ENCODE assay signal across 9 cellular contexts in the genomic region with DNA sequence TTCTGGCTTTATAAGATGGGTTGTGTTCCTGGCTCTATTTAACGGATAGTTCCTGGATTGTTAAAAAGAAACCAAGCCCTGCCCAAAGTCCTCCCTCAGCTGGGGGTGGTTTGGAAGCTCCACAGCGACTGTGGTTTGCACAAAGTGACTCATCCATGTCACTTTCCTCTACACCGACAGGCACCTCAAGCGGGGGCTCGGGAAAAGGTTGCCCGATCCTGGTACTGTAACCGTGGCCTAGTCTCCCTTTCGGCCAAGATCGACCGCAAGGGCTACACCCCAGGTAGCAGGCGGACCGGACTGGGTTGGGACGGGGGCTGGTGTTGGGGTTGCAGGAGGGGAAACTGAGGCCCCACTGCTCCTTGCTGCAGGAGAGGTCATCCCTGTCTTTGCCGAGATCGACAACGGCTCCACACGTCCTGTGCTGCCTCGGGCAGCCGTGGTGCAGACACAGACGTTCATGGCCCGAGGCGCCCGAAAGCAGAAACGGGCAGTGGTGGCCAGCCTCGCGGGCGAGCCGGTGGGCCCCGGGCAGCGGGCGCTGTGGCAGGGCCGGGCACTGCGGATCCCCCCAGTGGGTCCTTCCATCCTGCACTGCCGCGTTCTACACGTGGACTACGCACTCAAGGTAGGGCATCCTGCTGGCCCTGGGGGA. TPM values are rescaled to one million over a fixed set of nuclear protein-coding genes. Genes with fewer than 3 reads are reported as not detected.
A peak's percentile ranks its signal among the peaks of the same experiment; 100 is the strongest.
DNase-seq lines count a peak whose midpoint lies in the region; ATAC-seq and TF ChIP-seq lines count a peak whose summit lies in the region.
"Had no signal": no experiment of that assay in that cellular context is flagged by ENCODE, and none has a peak within 500 bp of the region (broad histone marks: within the 10 kb centered on the region; RNA-seq: fewer than 3 reads in every experiment).

No MANE protein-coding gene starts in this region.

- peaks cover 43% of the 10 kb centered on the region for H3K4me1 Mint-ChIP-seq in activated CD4-positive, alpha-beta T cell treated with anti-CD3 and anti-CD28 coated beads for 36 hours

- no peak for TF ChIP-seq EP300 in gastroesophageal sphincter (IDR thresholded peaks at IDR 0.05)

- TF ChIP-seq POLR2A in gastroesophageal sphincter (IDR thresholded peaks at IDR 0.05), result no peak

- peak overlapping the region; percentile 77 for H3K27ac Mint-ChIP-seq in activated CD4-positive, alpha-beta T cell treated with anti-CD3 and anti-CD28 coated beads for 36 hours

- no peak for TF ChIP-seq CTCF in gastroesophageal sphincter (IDR thresholded peaks at IDR 0.05)

- ATAC-seq in activated CD4-positive, alpha-beta T cell treated with anti-CD3 and anti-CD28 coated beads for 36 hours, result no peak
- ATAC-seq in gastroesophageal sphincter, result no peak
- no peak for ATAC-seq in HG02885 (IDR thresholded peaks at IDR 0.05; ENCODE audit: poor library complexity, unreplicated experiment)

- H3K27me3 Mint-ChIP-seq in activated CD4-positive, alpha-beta T cell treated with anti-CD3 and anti-CD28 coated beads for 36 hours, result no peaks in the 10 kb centered on the region

- H3K27ac ChIP-seq in gastroesophageal sphincter, result peak overlapping the region in 3 of 4 donors; percentile 71 to 94 (median 89)
- no peak overlapping the region for H3K27ac ChIP-seq in subcutaneous abdominal adipose tissue (ENCODE audit: low read depth, low read length)

- intact Hi-C loops in activated CD4-positive, alpha-beta T cell treated with anti-CD3 and anti-CD28 coated beads for 36 hours (cut with DNase I, micrococcal nuclease), result loop anchor here in 1 of 2 experiments (5.0 to 10.0 kb wide), 2 partner anchors 145 to 243 kb away; a partner anchor contains a TSS

- CTCF ChIA-PET in activated CD4-positive, alpha-beta T cell treated with anti-CD3 and anti-CD28 coated beads for 36 hours (lab: Charles Lee), result interaction anchor here (0.6 to 6.0 kb wide), 4 partner anchors 12 to 49 kb away, joined by 3 to 71 read pairs (median 10); no protein-coding TSS in a partner anchor

- peaks cover 43% of the 10 kb centered on the region for H3K36me3 Mint-ChIP-seq in activated CD4-positive, alpha-beta T cell treated with anti-CD3 and anti-CD28 coated beads for 36 hours (ENCODE audit: low read depth)

- peak overlapping the region in 2 of 5 donors; percentile 58 to 68 for H3K9ac ChIP-seq in subcutaneous abdominal adipose tissue (ENCODE audit: low read length in 5 of 5)

- H3K4me3 ChIP-seq in gastroesophageal sphincter (peak overlapping the region; percentile 63 to 70), subcutaneous abdominal adipose tissue (ENCODE audit: low read depth in 1 of 5, low read length in 5 of 5) (peak overlapping the region; percentile 58 to 81 (median 70))

- peak overlapping the region; percentile 58 for H3K4me3 Mint-ChIP-seq in activated CD4-positive, alpha-beta T cell treated with anti-CD3 and anti-CD28 coated beads for 36 hours

- H3K4me1 ChIP-seq in gastroesophageal sphincter, result peaks cover 0 to 66% (median 3%) of the 10 kb centered on the region in 3 donors
- peaks cover 2 to 52% (median 43%) of the 10 kb centered on the region in 5 donors for H3K4me1 ChIP-seq in subcutaneous abdominal adipose tissue (ENCODE audit: control insufficient read depth in 5 of 5, insufficient read depth in 5 of 5, low read length in 5 of 5)

- WGBS in gastroesophageal sphincter (ENCODE audit: low coverage in 1 of 2), 2 donors, result 80% methylated on average over 2 to 7 of the region's 37 CpGs

- DNase-seq in activated CD4-positive, alpha-beta T cell treated with anti-CD3 and anti-CD28 coated beads for 36 hours, result peak; percentile 53
- DNase-seq in activated CD4-positive, alpha-beta T cell treated with anti-CD3 and anti-CD28 coated beads, Interleukin-2, amount 50 U/mL, for 1 hour, result no peak
- DNase-seq in activated CD4-positive, alpha-beta T cell treated with anti-CD3 and anti-CD28 coated beads for 48 hours, result peak; percentile 50
- DNase-seq in DMS 273 treated with DMSO at 0.1 percent for 48 hours (lab: John Stamatoyannopoulos, UW) (no peak), SKM-1 treated with dmso at 0.1 percent for 144 hours (lab: John Stamatoyannopoulos, UW; ENCODE audit: unreplicated experiment) (no peak)
- DNase-seq: SW 1271 had no signal

- H3K36me3 ChIP-seq in gastroesophageal sphincter (peaks cover 0 to 64% of the 10 kb centered on the region in 2 donors), subcutaneous abdominal adipose tissue (ENCODE audit: control insufficient read depth in 5 of 5, insufficient read depth in 5 of 5, low read length in 5 of 5) (peaks cover 0 to 50% (median 45%) of the 10 kb centered on the region in 5 donors)

- H3K9me3 Mint-ChIP-seq in activated CD4-positive, alpha-beta T cell treated with anti-CD3 and anti-CD28 coated beads for 36 hours (ENCODE audit: low read depth), result no peaks in the 10 kb centered on the region

- POLR2A ChIA-PET in activated CD4-positive, alpha-beta T cell treated with anti-CD3 and anti-CD28 coated beads for 36 hours (lab: Charles Lee), result no interaction called here

- H3K9me3 ChIP-seq in gastroesophageal sphincter (no peaks in the 10 kb centered on the region), subcutaneous abdominal adipose tissue (ENCODE audit: control insufficient read depth in 5 of 5, low read length in 5 of 5) (no peaks in the 10 kb centered on the region)

- no peaks in the 10 kb centered on the region for H3K27me3 ChIP-seq in gastroesophageal sphincter
- H3K27me3 ChIP-seq in subcutaneous abdominal adipose tissue (ENCODE audit: control insufficient read depth in 5 of 5, insufficient read depth in 4 of 5, low read length in 5 of 5), result no peaks in the 10 kb centered on the region

RNA-seq across cellular contexts. Expression of a gene that starts 1.6 kb away (rescaled TPM):
- total RNA-seq in activated CD4-positive, alpha-beta T cell treated with anti-CD3 and anti-CD28 coated beads for 36 hours, result 10 to 100 TPM; 13.5 to 21.7 TPM
- 10 to 100 TPM; 31.9 to 64.6 (median 47.5) TPM for total RNA-seq in gastroesophageal sphincter

RNA-seq across cellular contexts. Expression of a gene that starts 42.6 kb away (rescaled TPM):
- under 1 TPM in 1 of 2 experiments, not detected in 1; 0.05 TPM for total RNA-seq in activated CD4-positive, alpha-beta T cell treated with anti-CD3 and anti-CD28 coated beads for 36 hours
- total RNA-seq in gastroesophageal sphincter, result under 1 TPM in 2 of 4 donors, not detected in 2; 0.20 to 0.89 TPM

Comparison
In these comparisons a context has a peak if more than half of its experiments do, and no peak if none do; other contexts are left out.
1. DNase-seq: peak in activated CD4-positive, alpha-beta T cell treated with anti-CD3 and anti-CD28 coated beads for 36 hours (single experiment) and activated CD4-positive, alpha-beta T cell treated with anti-CD3 and anti-CD28 coated beads for 48 hours (single experiment); none in activated CD4-positive, alpha-beta T cell treated with anti-CD3 and anti-CD28 coated beads, Interleukin-2, amount 50 U/mL, for 1 hour (single experiment), DMS 273 treated with DMSO at 0.1 percent for 48 hours (single experiment) and SKM-1 treated with dmso at 0.1 percent for 144 hours (single experiment).